Comparison of ENCODE assay signal across 8 cellular contexts in the genomic region with DNA sequence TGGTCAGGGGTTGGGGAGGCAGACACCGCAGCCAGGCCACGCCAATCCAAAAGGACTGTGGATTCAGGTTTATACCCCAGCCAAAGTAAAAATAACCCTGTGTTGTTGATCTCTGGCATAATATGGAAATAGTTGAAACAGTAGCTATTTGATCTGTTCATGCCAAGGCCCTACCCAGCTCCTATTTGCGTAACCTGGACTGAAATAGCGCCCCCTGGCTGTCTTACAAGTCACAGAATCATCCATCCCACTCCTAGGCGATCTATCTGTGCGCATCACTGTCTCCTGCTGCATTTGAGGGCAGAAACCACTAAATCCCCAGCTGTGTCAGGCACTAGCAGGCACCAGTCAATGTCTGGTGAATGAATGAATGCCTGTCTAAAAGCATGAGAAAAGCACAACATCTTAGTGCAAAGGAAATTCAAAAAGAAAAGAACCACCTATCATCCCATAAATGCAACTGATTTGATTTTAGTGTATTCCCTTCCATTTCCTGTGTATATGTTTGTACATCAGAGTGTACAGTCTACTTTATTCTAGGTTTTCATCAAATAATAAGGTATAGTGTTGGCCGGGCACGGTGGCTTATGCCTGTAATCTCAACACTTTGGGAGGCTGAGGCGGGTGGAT.
DNase-seq lines count a peak whose midpoint lies in the region; ATAC-seq, FAIRE-seq and TF ChIP-seq lines count a peak whose summit lies in the region.

No MANE protein-coding gene starts in this region.

- no peaks in the 10 kb centered on the region for H4K20me1 ChIP-seq in OCI-LY1 (ENCODE audit: insufficient read depth, low read length)

- WGBS in trophoblast cell (ENCODE audit: extremely low coverage, insufficient coverage, insufficient read length) = no CpG with 5 or more reads among the region's 9 CpGs

- no peaks in the 10 kb centered on the region for H3F3A ChIP-seq in OCI-LY1 (ENCODE audit: insufficient read depth, low read length)

- H3K9me3 ChIP-seq in OCI-LY1 (ENCODE audit: low read length) (no peaks in the 10 kb centered on the region), trophoblast cell (ENCODE audit: insufficient read depth, low read depth, low read length) (no peaks in the 10 kb centered on the region)

- no peaks in the 10 kb centered on the region for H3K27me3 ChIP-seq in OCI-LY1 (ENCODE audit: insufficient read depth, low read length)
- H3K27me3 ChIP-seq in trophoblast cell (ENCODE audit: insufficient read depth, low read length) = no peaks in the 10 kb centered on the region

- H3K4me1 ChIP-seq in OCI-LY1 (ENCODE audit: insufficient read depth, low read length, severe bottlenecking) (peaks cover 20% of the 10 kb centered on the region), trophoblast cell (ENCODE audit: control insufficient read depth in 1 of 2, insufficient read depth in 2 of 2, low read length in 2 of 2) (no peaks in the 10 kb centered on the region)

- H3K36me3 ChIP-seq in OCI-LY1 (ENCODE audit: insufficient read depth, low read length) = no peaks in the 10 kb centered on the region
- no peaks in the 10 kb centered on the region for H3K36me3 ChIP-seq in trophoblast cell (ENCODE audit: control insufficient read depth in 1 of 2, insufficient read depth in 2 of 2, low read length in 2 of 2)

- no peak overlapping the region for H3K23ac ChIP-seq in trophoblast cell (ENCODE audit: low read length)

- H2AFZ ChIP-seq in OCI-LY1 (ENCODE audit: low read length) = no peak overlapping the region
- H2AFZ ChIP-seq in trophoblast cell (ENCODE audit: insufficient read depth, low read length, poor library complexity) = no peak overlapping the region

- ATAC-seq in HG02763 (IDR thresholded peaks at IDR 0.05; ENCODE audit: unreplicated experiment) = no peak

- H3K79me2 ChIP-seq in OCI-LY1 (ENCODE audit: insufficient read depth, low read length) (no peaks in the 10 kb centered on the region), trophoblast cell (ENCODE audit: control insufficient read depth, insufficient read depth, low read length, poor library complexity) (no peaks in the 10 kb centered on the region)

- H2BK12ac ChIP-seq in trophoblast cell (ENCODE audit: low read length) = no peak overlapping the region

- no peak overlapping the region for H3K9ac ChIP-seq in OCI-LY1 (ENCODE audit: low read length)
- H3K9ac ChIP-seq in trophoblast cell (ENCODE audit: low read length) = no peak overlapping the region

- H4K12ac ChIP-seq in trophoblast cell (ENCODE audit: low read depth, low read length) = no peak overlapping the region

- H2AK5ac ChIP-seq in trophoblast cell (ENCODE audit: low read length) = no peak overlapping the region

- H3K4me2 ChIP-seq in OCI-LY1 (ENCODE audit: low read length) = no peak overlapping the region
- no peak overlapping the region for H3K4me2 ChIP-seq in trophoblast cell (ENCODE audit: low read length)

- no peak overlapping the region for H3K14ac ChIP-seq in trophoblast cell (ENCODE audit: low read length)

- H3K79me1 ChIP-seq in trophoblast cell (ENCODE audit: low read length) = no peaks in the 10 kb centered on the region

- DNase-seq in AG10803 (ENCODE audit: low read depth) (peak; percentile 55), GM19240 (ENCODE audit: insufficient read length, low spot score) (peak; percentile 61), globus pallidus (ENCODE audit: low spot score) (peak; percentile 82), trophoblast cell (peak; percentile 55 to 78), RCC 7860 (ENCODE audit: low spot score) (no peak)
- DNase-seq in activated effector memory CD4-positive, alpha-beta T cell treated with Interleukin-2 at 50 U/mL for 16 hours = peak; percentile 9

- H3K27ac ChIP-seq in OCI-LY1 (ENCODE audit: low read depth, low read length, poor library complexity, severe bottlenecking) = no peak overlapping the region
- no peak overlapping the region for H3K27ac ChIP-seq in trophoblast cell (ENCODE audit: low read depth, low read length)

- no peak overlapping the region for H4K8ac ChIP-seq in trophoblast cell (ENCODE audit: low read depth, low read length)

- H3K4me3 ChIP-seq in AG10803 (ENCODE audit: low read length) (no peak overlapping the region), OCI-LY1 (ENCODE audit: low read depth, low read length, poor library complexity, severe bottlenecking) (no peak overlapping the region), trophoblast cell (ENCODE audit: low read depth, low read length) (no peak overlapping the region)

- no peak overlapping the region for H4K91ac ChIP-seq in trophoblast cell (ENCODE audit: low read depth, low read length)

- no peak overlapping the region for H3K4ac ChIP-seq in trophoblast cell (ENCODE audit: low read depth, low read length)

- no peak overlapping the region for H3K18ac ChIP-seq in trophoblast cell (ENCODE audit: low read length)

- H2BK120ac ChIP-seq in trophoblast cell (ENCODE audit: insufficient read depth, low read length, poor library complexity) = no peak overlapping the region

- peak; percentile 61 for TF ChIP-seq CTCF in AG10803 (conservative IDR thresholded peaks at IDR 0.05; ENCODE audit: low read length)
- TF ChIP-seq CTCF in OCI-LY1 (IDR thresholded peaks at IDR 0.05; ENCODE audit: low read length) = peak; percentile 63

- H3K9me2 ChIP-seq in OCI-LY1 (ENCODE audit: low read depth, low read length) = no peaks in the 10 kb centered on the region

- no peak for FAIRE-seq in RCC 7860 (lab: Jason Lieb, UNC)

- H2BK5ac ChIP-seq in trophoblast cell (ENCODE audit: low read depth, low read length, poor library complexity) = no peak overlapping the region
